Comparison of ENCODE assay signal across 11 cellular contexts in genomic region chr4:145195167-145195952, GRCh38. TPM values are rescaled to one million over a fixed set of nuclear protein-coding genes. Genes with fewer than 3 reads are reported as not detected.
A peak's percentile ranks its signal among the peaks of the same experiment; 100 is the strongest.
DNase-seq lines count a peak whose midpoint lies in the region; ATAC-seq and TF ChIP-seq lines count a peak whose summit lies in the region.
"Had no signal": no experiment of that assay in that cellular context is flagged by ENCODE, and none has a peak within 500 bp of the region (broad histone marks: within the 10 kb centered on the region; RNA-seq: fewer than 3 reads in every experiment).

No MANE protein-coding gene starts in this region.

- DNase-seq in GM13977 (ENCODE audit: low spot score), result peak; percentile 25
- DNase-seq in WTC11 (ENCODE audit: low spot score), result no peak
- no peak for DNase-seq in KG1 (lab: John Stamatoyannopoulos, UW)
- DNase-seq in GOT3 (lab: John Stamatoyannopoulos, UW), result no peak
- no peak for DNase-seq in Right ventricle myocardium superior
- no peak for DNase-seq in sigmoid colon
- DNase-seq: activated T-cell treated with anti-CD3 and anti-CD28 coated beads, Interleukin-2, amount 50 U/mL, for 48 hours had no signal

- POLR2A ChIA-PET in WTC11 (lab: Charles Lee), result no interaction called here

- H3K27ac Mint-ChIP-seq in WTC11, result no peak overlapping the region
- H3K27ac Mint-ChIP-seq: CD14-positive monocyte had no signal

- no peak overlapping the region for H3K27ac ChIP-seq in sigmoid colon
- H3K27ac ChIP-seq: HL-60 had no signal

- H3K27me3 Mint-ChIP-seq in WTC11 (ENCODE audit: low read depth), result no peaks in the 10 kb centered on the region; the same call in 1 of the 2 replicates

- CTCF ChIA-PET in WTC11 (lab: Charles Lee), result no interaction called here

- TF ChIP-seq CTCF in GM13977 (IDR thresholded peaks at IDR 0.05; ENCODE audit: extremely low read depth, insufficient read depth, missing control alignments) (no peak), WTC11 (IDR thresholded peaks at IDR 0.05) (no peak), sigmoid colon (IDR thresholded peaks at IDR 0.05) (no peak)

- peaks cover 6% of the 10 kb centered on the region; the same call in 1 of the 2 replicates for H3K4me1 Mint-ChIP-seq in WTC11

- intact Hi-C loops in Right ventricle myocardium superior (cut with DNase I) (no loop called here), sigmoid colon (cut with DNase I) (no loop called here)

- no peaks in the 10 kb centered on the region for H3K9me3 ChIP-seq in sigmoid colon

- H3K9me3 Mint-ChIP-seq in WTC11, result no peaks in the 10 kb centered on the region

- ATAC-seq in GM21528 (IDR thresholded peaks at IDR 0.05; ENCODE audit: low FRiP score, unreplicated experiment) (peak; percentile 84), HG03354 (IDR thresholded peaks at IDR 0.05; ENCODE audit: poor library complexity, severe bottlenecking, unreplicated experiment) (peak; percentile 93), WTC11 (0 out of 2 replicates have a peak, but pooled peaks have one; percentile 22), Right ventricle myocardium superior (ENCODE audit: poor library complexity) (no peak)

- no peak overlapping the region for H3K4me3 ChIP-seq in sigmoid colon

- H3K4me3 Mint-ChIP-seq in WTC11, result no peak overlapping the region
- H3K4me3 Mint-ChIP-seq: CD14-positive monocyte had no signal

- no peaks in the 10 kb centered on the region for H3K36me3 ChIP-seq in sigmoid colon

- H3K27me3 ChIP-seq in sigmoid colon, result no peaks in the 10 kb centered on the region

- in situ Hi-C loops in GM13977 (cut with MboI; ENCODE audit: low pct_unique_long_range_greater_than_20kb, low sequenced_read_pairs, unreplicated experiment), result no loop called here

- no peaks in the 10 kb centered on the region for H3K4me1 ChIP-seq in sigmoid colon

- TF ChIP-seq EP300 in sigmoid colon (IDR thresholded peaks at IDR 0.05), result no peak

- 71 to 83% methylated on average over 3 of the region's 3 CpGs for WGBS in sigmoid colon, 2 donors

- no peak for TF ChIP-seq POLR2A in sigmoid colon (IDR thresholded peaks at IDR 0.05)

- H3K36me3 Mint-ChIP-seq in WTC11, result no peaks in the 10 kb centered on the region
- H3K36me3 Mint-ChIP-seq: CD14-positive monocyte had no signal

TF ChIP-seq in WTC11, 78 proteins besides CTCF, POLR2A, EP300 and RAD21:
- TF ChIP-seq CDX4 (CRISPR knock-in tag; IDR thresholded peaks at IDR 0.05; ENCODE audit: borderline replicate concordance), result no peak
- no peak for TF ChIP-seq ARID4B (CRISPR knock-in tag; IDR thresholded peaks at IDR 0.05; ENCODE audit: borderline replicate concordance)
- no peak for TF ChIP-seq ATF1 (CRISPR knock-in tag; IDR thresholded peaks at IDR 0.05)
- TF ChIP-seq E2F5 (CRISPR knock-in tag; IDR thresholded peaks at IDR 0.05), result no peak
- no peak for TF ChIP-seq ZMAT4 (CRISPR knock-in tag; IDR thresholded peaks at IDR 0.05)
- TF ChIP-seq MXD4 (CRISPR knock-in tag; IDR thresholded peaks at IDR 0.05; ENCODE audit: borderline replicate concordance), result no peak
- no peak for TF ChIP-seq ZNF317 (CRISPR knock-in tag; IDR thresholded peaks at IDR 0.05; ENCODE audit: borderline replicate concordance, low read depth)
- no peak for TF ChIP-seq TEAD4 (CRISPR knock-in tag; IDR thresholded peaks at IDR 0.05)
- no peak for TF ChIP-seq AR (CRISPR knock-in tag; IDR thresholded peaks at IDR 0.05)
- TF ChIP-seq FOXP1 (CRISPR knock-in tag; IDR thresholded peaks at IDR 0.05; ENCODE audit: borderline replicate concordance), result no peak
- TF ChIP-seq FOXJ3 (CRISPR knock-in tag; IDR thresholded peaks at IDR 0.05; ENCODE audit: borderline replicate concordance), result no peak
- TF ChIP-seq JUN (CRISPR knock-in tag; IDR thresholded peaks at IDR 0.05), result no peak
- TF ChIP-seq ETV6 (CRISPR knock-in tag; IDR thresholded peaks at IDR 0.05), result no peak

RNA-seq across cellular contexts. Expression of gene OTUD4, which starts 15.0 kb away (rescaled TPM):
- 38.7 to 44.6 TPM (median 40.7 TPM) in 3 replicates for total RNA-seq in WTC11 (2021)
- total RNA-seq in Right ventricle myocardium superior, result 36.2 TPM
- 10 to 100 TPM; 27.7 to 31.7 (median 29.8) TPM for total RNA-seq in sigmoid colon
- 10 to 100 TPM in 1 of 3 donors, 1 to 10 TPM in 2; 7.2 to 13.0 (median 9.2) TPM for polyA plus RNA-seq in sigmoid colon
